In genomic region chr3:177835917-177836316, GRCh38 we compare ENCODE assay signal across 14 cellular contexts.
A peak's percentile ranks its signal among the peaks of the same experiment; 100 is the strongest.
DNase-seq lines count a peak whose midpoint lies in the region; ATAC-seq, FAIRE-seq and TF ChIP-seq lines count a peak whose summit lies in the region.
"Had no signal": no experiment of that assay in that cellular context is flagged by ENCODE, and none has a peak within 500 bp of the region (broad histone marks: within the 10 kb centered on the region; RNA-seq: fewer than 3 reads in every experiment).

No MANE protein-coding gene starts in this region.

- no peaks in the 10 kb centered on the region for H3K27me3 Mint-ChIP-seq in activated T-helper 17 cell treated with anti-CD3 and anti-CD28 coated beads, Interleukin-2, amount 50 U/mL, for 72 hours
- H3K27me3 Mint-ChIP-seq in activated naive CD4-positive, alpha-beta T cell treated with anti-CD3 and anti-CD28 coated beads for 36 hours (ENCODE audit: low read depth) = no peaks in the 10 kb centered on the region
- H3K27me3 Mint-ChIP-seq: activated naive CD8-positive, alpha-beta T cell treated with anti-CD3 and anti-CD28 coated beads, Interleukin-2, amount 10 ng/mL, durations not matched to agents 7 days and 5 days had no signal

- no peak for FAIRE-seq in kidney (lab: Jason Lieb, UNC)
- FAIRE-seq: G401.6 had no signal

- H3K27ac ChIP-seq in HEK293 (ENCODE audit: extremely low read depth, low read depth, low read length) (no peak overlapping the region), gastroesophageal sphincter (peak overlapping the region; percentile 48 to 83 (median 59)), kidney (ENCODE audit: low read depth in 2 of 2, low read length in 2 of 2) (no peak overlapping the region), prostate gland (no peak overlapping the region)

- peaks cover 6% of the 10 kb centered on the region; the same call in 1 of the 2 replicates for H3K4me1 ChIP-seq in HEK293 (ENCODE audit: control insufficient read depth, insufficient read depth, low read length)
- H3K4me1 ChIP-seq in gastroesophageal sphincter = peaks cover 13 to 73% (median 22%) of the 10 kb centered on the region in 3 donors
- peaks cover 48% of the 10 kb centered on the region for H3K4me1 ChIP-seq in skeletal muscle satellite cell (ENCODE audit: control insufficient read depth, insufficient read depth, low read length)
- no peaks in the 10 kb centered on the region for H3K4me1 ChIP-seq in kidney (ENCODE audit: control insufficient read depth in 1 of 2, insufficient read depth in 1 of 2, low read depth in 1 of 2, low read length in 2 of 2)
- H3K4me1 ChIP-seq in prostate gland (replicated peaks) = no peaks in the 10 kb centered on the region

- TF ChIP-seq EP300 in gastroesophageal sphincter (IDR thresholded peaks at IDR 0.05) = no peak

- intact Hi-C loops in kidney (cut with DNase I) = no loop called here
- intact Hi-C loops in activated naive CD4-positive, alpha-beta T cell treated with anti-CD3 and anti-CD28 coated beads for 36 hours (cut with micrococcal nuclease) = no loop called here
- intact Hi-C loops in prostate gland (cut with DNase I) = loop anchor here (10.0 kb wide), 3 partner anchors 249 to 489 kb away; no protein-coding TSS in a partner anchor

- CTCF ChIA-PET in HEK293 (lab: Yijun Ruan, JAX) = no interaction called here
- CTCF ChIA-PET in activated naive CD4-positive, alpha-beta T cell treated with anti-CD3 and anti-CD28 coated beads for 36 hours (lab: Charles Lee) = no interaction called here

- H3K9me3 ChIP-seq in HEK293 (ENCODE audit: control insufficient read depth, insufficient read depth, low read depth, low read length) (no peaks in the 10 kb centered on the region), gastroesophageal sphincter (no peaks in the 10 kb centered on the region), skeletal muscle satellite cell (replicated peaks; ENCODE audit: low read length) (no peaks in the 10 kb centered on the region), kidney (ENCODE audit: control insufficient read depth in 1 of 2, low read length in 2 of 2) (no peaks in the 10 kb centered on the region), prostate gland (no peaks in the 10 kb centered on the region)
- H3K9me3 ChIP-seq: Peyer's patch had no signal

- no peaks in the 10 kb centered on the region for H3K36me3 Mint-ChIP-seq in activated T-helper 17 cell treated with anti-CD3 and anti-CD28 coated beads, Interleukin-2, amount 50 U/mL, for 72 hours (ENCODE audit: low read depth)
- H3K36me3 Mint-ChIP-seq in activated naive CD4-positive, alpha-beta T cell treated with anti-CD3 and anti-CD28 coated beads for 36 hours (ENCODE audit: low read depth) = no peaks in the 10 kb centered on the region
- H3K36me3 Mint-ChIP-seq: activated naive CD8-positive, alpha-beta T cell treated with anti-CD3 and anti-CD28 coated beads, Interleukin-2, amount 10 ng/mL, durations not matched to agents 7 days and 5 days had no signal

- DNase-seq in kidney (no peak), prostate gland (ENCODE audit: low spot score) (no peak)
- DNase-seq in activated naive CD4-positive, alpha-beta T cell treated with anti-CD3 and anti-CD28 coated beads for 36 hours = no peak
- DNase-seq: activated CD4-positive, alpha-beta T cell treated with anti-CD3 and anti-CD28 coated beads for 1 hour; activated naive CD8-positive, alpha-beta T cell treated with anti-CD3 and anti-CD28 coated beads, Interleukin-2, amount 10 ng/mL, durations not matched to agents 7 days and 5 days; NCI-H1694; Peyer's patch; stimulated activated CD4-positive, alpha-beta T cell treated with anti-CD3 and anti-CD28 coated beads, Interleukin-1b, Interleukin-23, amount 100 ng/mL, for 48 hours; substantia nigra had no signal

- H3K36me3 ChIP-seq in HEK293 (ENCODE audit: control insufficient read depth in 2 of 2, insufficient read depth in 1 of 2, low read length in 2 of 2) (no peaks in the 10 kb centered on the region), gastroesophageal sphincter (no peaks in the 10 kb centered on the region), skeletal muscle satellite cell (ENCODE audit: insufficient read depth, low read length) (no peaks in the 10 kb centered on the region), kidney (ENCODE audit: control insufficient read depth in 1 of 2, insufficient read depth in 2 of 2, low read length in 2 of 2) (no peaks in the 10 kb centered on the region), prostate gland (no peaks in the 10 kb centered on the region)
- H3K36me3 ChIP-seq: Peyer's patch had no signal

- TF ChIP-seq CTCF in HEK293 (tag by site-specific recombination; IDR thresholded peaks at IDR 0.05) (no peak), gastroesophageal sphincter (IDR thresholded peaks at IDR 0.05) (no peak), kidney (IDR thresholded peaks at IDR 0.05; ENCODE audit: borderline replicate concordance, extremely low read depth, insufficient read depth) (no peak), prostate gland (IDR thresholded peaks at IDR 0.05) (no peak)

- H3K4me3 ChIP-seq in HEK293 (ENCODE audit: low read depth, low read length) (no peak overlapping the region), gastroesophageal sphincter (no peak overlapping the region), skeletal muscle satellite cell (ENCODE audit: low read length) (no peak overlapping the region), kidney (ENCODE audit: low read length in 2 of 2) (no peak overlapping the region), prostate gland (no peak overlapping the region)
- H3K4me3 ChIP-seq: Peyer's patch had no signal

- POLR2A ChIA-PET in HEK293 (lab: Yijun Ruan, JAX) = no interaction called here

- peak overlapping the region; percentile 68 for H3K9ac ChIP-seq in skeletal muscle satellite cell (ENCODE audit: low read depth, low read length)
- no peak overlapping the region for H3K9ac ChIP-seq in kidney (ENCODE audit: low read length in 2 of 2)

- no peaks in the 10 kb centered on the region for H3K9me3 Mint-ChIP-seq in activated T-helper 17 cell treated with anti-CD3 and anti-CD28 coated beads, Interleukin-2, amount 50 U/mL, for 72 hours
- no peaks in the 10 kb centered on the region for H3K9me3 Mint-ChIP-seq in activated naive CD4-positive, alpha-beta T cell treated with anti-CD3 and anti-CD28 coated beads for 36 hours

- WGBS in gastroesophageal sphincter (ENCODE audit: low coverage in 1 of 2), 2 donors = 20 to 46% methylated on average over 1 of the region's 1 CpG
- WGBS in prostate gland = 43% methylated on average over 1 of the region's 1 CpG

- H3K4me1 Mint-ChIP-seq in activated T-helper 17 cell treated with anti-CD3 and anti-CD28 coated beads, Interleukin-2, amount 50 U/mL, for 72 hours = peaks cover 12% of the 10 kb centered on the region
- peaks cover 12% of the 10 kb centered on the region for H3K4me1 Mint-ChIP-seq in activated naive CD4-positive, alpha-beta T cell treated with anti-CD3 and anti-CD28 coated beads for 36 hours (ENCODE audit: low read depth)
- H3K4me1 Mint-ChIP-seq: activated naive CD8-positive, alpha-beta T cell treated with anti-CD3 and anti-CD28 coated beads, Interleukin-2, amount 10 ng/mL, durations not matched to agents 7 days and 5 days had no signal

- no peak for TF ChIP-seq POLR2A in gastroesophageal sphincter (IDR thresholded peaks at IDR 0.05)
- TF ChIP-seq POLR2A in prostate gland (IDR thresholded peaks at IDR 0.05) = no peak

- no peak overlapping the region for H3K4me3 Mint-ChIP-seq in activated T-helper 17 cell treated with anti-CD3 and anti-CD28 coated beads, Interleukin-2, amount 50 U/mL, for 72 hours
- H3K4me3 Mint-ChIP-seq in activated naive CD4-positive, alpha-beta T cell treated with anti-CD3 and anti-CD28 coated beads for 36 hours = no peak overlapping the region
- H3K4me3 Mint-ChIP-seq: activated naive CD8-positive, alpha-beta T cell treated with anti-CD3 and anti-CD28 coated beads, Interleukin-2, amount 10 ng/mL, durations not matched to agents 7 days and 5 days had no signal

- no peak overlapping the region for H3K27ac Mint-ChIP-seq in activated T-helper 17 cell treated with anti-CD3 and anti-CD28 coated beads, Interleukin-2, amount 50 U/mL, for 72 hours
- no peak overlapping the region for H3K27ac Mint-ChIP-seq in activated naive CD4-positive, alpha-beta T cell treated with anti-CD3 and anti-CD28 coated beads for 36 hours
- H3K27ac Mint-ChIP-seq: activated naive CD8-positive, alpha-beta T cell treated with anti-CD3 and anti-CD28 coated beads, Interleukin-2, amount 10 ng/mL, durations not matched to agents 7 days and 5 days had no signal

- ATAC-seq in activated T-helper 17 cell treated with anti-CD3 and anti-CD28 coated beads, Interleukin-2, amount 50 U/mL, for 72 hours (replicated peaks) = peak; percentile 73
- ATAC-seq in gastroesophageal sphincter = peak; percentile 71

- H3K4me2 ChIP-seq in skeletal muscle satellite cell (ENCODE audit: low read length) = peak overlapping the region; percentile 14

- H3K27me3 ChIP-seq in gastroesophageal sphincter = no peaks in the 10 kb centered on the region
- H3K27me3 ChIP-seq in skeletal muscle satellite cell (ENCODE audit: control insufficient read depth, insufficient read depth, low read length) = no peaks in the 10 kb centered on the region
- H3K27me3 ChIP-seq in prostate gland (replicated peaks; ENCODE audit: insufficient read depth) = no peaks in the 10 kb centered on the region
- H3K27me3 ChIP-seq: Peyer's patch had no signal

TF ChIP-seq in HEK293, 187 proteins besides CTCF, POLR2A, EP300 and RAD21:
- TF ChIP-seq ZNF354C (tag by site-specific recombination; IDR thresholded peaks at IDR 0.05; ENCODE audit: borderline replicate concordance, low read depth) (no peak), ZNF677 (tag by site-specific recombination; IDR thresholded peaks at IDR 0.05) (peak; percentile 69; the same call in 1 of the 2 replicates)
TF ChIP-seq in HEK293: peak in this region for 1.

Comparison
In these comparisons a context has a peak if more than half of its experiments do, and no peak if none do; other contexts are left out.
1. H3K27ac ChIP-seq: peak in gastroesophageal sphincter (4 of 4); none in HEK293 (single experiment), kidney (0 of 2) and prostate gland (0 of 2).